12 cellular contexts compared by ENCODE assay signal in the genomic region with DNA sequence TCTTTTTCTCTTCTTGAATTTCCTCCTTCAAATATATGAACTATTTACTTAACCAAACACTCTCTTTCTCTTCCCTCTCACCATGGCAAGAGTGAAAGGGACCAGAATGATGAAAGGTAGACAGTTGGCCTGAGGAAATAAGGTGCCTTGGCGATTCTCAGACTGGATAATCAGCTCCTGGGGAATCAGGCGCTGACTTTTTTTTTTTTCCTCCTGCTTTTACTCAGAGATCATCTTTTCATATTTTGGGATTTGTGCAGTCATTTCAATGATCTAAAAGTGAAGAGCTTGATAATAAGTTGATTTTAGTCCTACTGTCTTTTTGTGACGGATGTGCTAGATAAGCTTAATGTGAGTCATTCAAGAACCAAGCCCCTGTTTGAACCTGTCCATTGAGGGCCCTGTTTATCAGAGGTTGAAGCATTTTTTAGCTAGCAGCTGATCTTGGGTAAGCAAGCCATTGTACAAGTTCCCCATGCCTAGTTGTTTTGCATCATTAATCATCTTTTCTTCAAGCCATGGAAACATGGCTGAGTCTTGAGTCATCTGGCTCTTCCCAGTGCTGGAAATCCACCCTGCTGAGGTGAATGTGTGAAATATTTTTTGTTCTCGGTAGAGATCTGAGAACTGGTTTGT. TPM values are rescaled to one million over a fixed set of nuclear protein-coding genes. Genes with fewer than 3 reads are reported as not detected.
DNase-seq lines count a peak whose midpoint lies in the region; ATAC-seq, FAIRE-seq and TF ChIP-seq lines count a peak whose summit lies in the region.
"Had no signal": no experiment of that assay in that cellular context is flagged by ENCODE, and none has a peak within 500 bp of the region (broad histone marks: within the 10 kb centered on the region; RNA-seq: fewer than 3 reads in every experiment).

No MANE protein-coding gene starts in this region.

- CTCF ChIA-PET in H1 (lab: Charles Lee; ENCODE audit: partially characterized antibody), result interaction anchor here (0.9 kb wide), 1 partner anchor 53 kb away, joined by 3 read pairs; no protein-coding TSS in a partner anchor

- no peaks in the 10 kb centered on the region for H3K27me3 ChIP-seq in H1 (replicated peaks in 1 of 4; ENCODE audit: control insufficient read depth in 3 of 4, extremely low read depth in 1 of 4, insufficient read depth in 3 of 4, low read length in 3 of 4)

- H3K18ac ChIP-seq in H1 (ENCODE audit: extremely low read depth, low read length), result no peak overlapping the region; the same call in 1 of the 2 replicates

- peak overlapping the region; percentile 5; the same call in 1 of the 2 replicates for H2BK12ac ChIP-seq in H1 (ENCODE audit: low read depth, low read length)

- H3K4me1 ChIP-seq in H1 (replicated peaks in 1 of 4; ENCODE audit: control insufficient read depth in 3 of 4, insufficient read depth in 4 of 4, low read length in 3 of 4), result peaks cover 1 to 35% (median 18%) of the 10 kb centered on the region in 4 experiments; a peak in 6 of 7 replicates

- H3K4ac ChIP-seq in H1 (replicated peaks; ENCODE audit: insufficient read length, low read depth, low read length), result no peak overlapping the region

- H3K4me3 ChIP-seq in H1 (ENCODE audit: extremely low read depth in 1 of 4, insufficient read depth in 2 of 4, low read depth in 3 of 4, low read length in 4 of 4), result no peak overlapping the region; a peak in 1 of 8 replicates
- H3K4me3 ChIP-seq: SK-N-MC had no signal

- H3K23ac ChIP-seq in H1 (ENCODE audit: insufficient read length), result no peak overlapping the region

- DNase-seq in EL, result peak; percentile 94
- peak; percentile 98 for DNase-seq in NCI-H226
- peak in 1 of 2 experiments; percentile 5 for DNase-seq in H1 (ENCODE audit: low read depth in 1 of 2, low spot score in 2 of 2)
- DNase-seq in omental fat pad (ENCODE audit: low spot score), result no peak
- no peak for DNase-seq in NCI-H2081 treated with DMSO at 0.1 percent for 48 hours (lab: John Stamatoyannopoulos, UW)
- no peak for DNase-seq in mucosa of gallbladder (ENCODE audit: low spot score)
- DNase-seq: Kasumi-1; kidney; stimulated activated CD4-positive, alpha-beta T cell treated with anti-CD3 and anti-CD28 coated beads, Interleukin-4, amount 100 ng/mL, for 1 hour had no signal

- no peak for TF ChIP-seq POLR2A in H1 (IDR thresholded peaks at IDR 0.05; ENCODE audit: control extremely low read depth in 1 of 2, low read depth in 2 of 2, low read length in 2 of 2)

- H3K14ac ChIP-seq in H1 (ENCODE audit: insufficient read length), result no peak overlapping the region

- no peak overlapping the region for H4K8ac ChIP-seq in H1 (ENCODE audit: extremely low read depth, insufficient read depth, low read length)

- H3K56ac ChIP-seq in H1 (replicated peaks; ENCODE audit: insufficient read length, low read depth, low read length), result no peak overlapping the region

- H3K36me3 ChIP-seq in H1 (ENCODE audit: control insufficient read depth in 2 of 4, insufficient read depth in 4 of 4, low read length in 3 of 4), result no peaks in the 10 kb centered on the region

- no peak overlapping the region for H3K9ac ChIP-seq in H1 (replicated peaks in 1 of 4; ENCODE audit: extremely low read depth in 1 of 4, low read depth in 3 of 4, low read length in 3 of 4)

- no peak overlapping the region for H4K5ac ChIP-seq in H1 (ENCODE audit: insufficient read length, low read depth, low read length)

- H4K20me1 ChIP-seq in H1 (replicated peaks in 1 of 2; ENCODE audit: control insufficient read depth in 1 of 2, insufficient read depth in 2 of 2, low read length in 2 of 2), result peaks cover 0 to 2% of the 10 kb centered on the region in 2 experiments

- TF ChIP-seq RAD21 in H1 (IDR thresholded peaks at IDR 0.05 in 1 of 2, conservative IDR thresholded peaks at IDR 0.05 in 1 of 2; ENCODE audit: low read depth in 2 of 2, low read length in 2 of 2), result no peak

- H2BK15ac ChIP-seq in H1 (ENCODE audit: low read length), result no peak overlapping the region

- 0 out of 2 replicates have a peak overlapping the region, but pooled peaks have one; percentile 5 for H2AK5ac ChIP-seq in H1 (ENCODE audit: low read depth, low read length)

- peak overlapping the region; percentile 0; the same call in 1 of the 2 replicates for H2BK20ac ChIP-seq in H1 (ENCODE audit: low read length)

- peaks cover 17 to 84% of the 10 kb centered on the region in 2 experiments for H3K79me2 ChIP-seq in H1 (ENCODE audit: control insufficient read depth in 1 of 2, insufficient read depth in 2 of 2, low read length in 2 of 2)

- ATAC-seq in omental fat pad (ENCODE audit: low FRiP score), result peak; percentile 89
- ATAC-seq in HG02870 (IDR thresholded peaks at IDR 0.05; ENCODE audit: unreplicated experiment), result no peak
- no peak for ATAC-seq in GM19467 (IDR thresholded peaks at IDR 0.05; ENCODE audit: unreplicated experiment)

- POLR2A ChIA-PET in H1 (lab: Charles Lee; ENCODE audit: partially characterized antibody), result interaction anchor here (0.6 to 2.6 kb wide), 4 partner anchors 15 to 287 kb away, joined by 3 to 7 read pairs (median 4); no protein-coding TSS in a partner anchor

- H3K27ac ChIP-seq in H1 (ENCODE audit: low read depth, low read length), result no peak overlapping the region; the same call in 1 of the 2 replicates
- H3K27ac ChIP-seq: SK-N-MC had no signal

- no peaks in the 10 kb centered on the region for H3K23me2 ChIP-seq in H1 (ENCODE audit: low read depth, low read length)

- FAIRE-seq in H1 (lab: Jason Lieb, UNC), result no peak
- FAIRE-seq: kidney had no signal

- H3K4me2 ChIP-seq in H1 (ENCODE audit: insufficient read depth in 1 of 2, low read depth in 2 of 2, low read length in 2 of 2), result peak overlapping the region in 1 of 2 experiments; percentile 59; a peak in 2 of 4 replicates

- H4K91ac ChIP-seq in H1 (replicated peaks; ENCODE audit: insufficient read length, low read length), result no peak overlapping the region

- peaks cover 3% of the 10 kb centered on the region for H3K79me1 ChIP-seq in H1 (ENCODE audit: low read depth, low read length)

- H2BK5ac ChIP-seq in H1 (ENCODE audit: low read depth, low read length), result peak overlapping the region; percentile 18; the same call in 1 of the 2 replicates

- TF ChIP-seq EP300 in H1 (IDR thresholded peaks at IDR 0.05; ENCODE audit: borderline replicate concordance in 1 of 2, low read depth in 2 of 2, low read length in 2 of 2), result no peak

- no peak overlapping the region for H2AFZ ChIP-seq in H1 (ENCODE audit: low read length)

- peak overlapping the region; percentile 8 for H2BK120ac ChIP-seq in H1 (replicated peaks; ENCODE audit: low read depth, low read length)

- WGBS in H1 (ENCODE audit: extremely low coverage in 1 of 2, insufficient coverage in 1 of 2, insufficient read length in 1 of 2, insufficient replicate concordance in 2 of 2, low coverage in 1 of 2, low lambda C conversion rate in 2 of 2, missing lambda C conversion rate in 1 of 2), 2 experiments, result 65% methylated on average over 4 of the region's 4 CpGs; no CpG with 5 or more reads in 1 of the 2 experiments

- H3K9me3 ChIP-seq in H1 (ENCODE audit: insufficient read depth in 2 of 2, low read depth in 1 of 2, low read length in 1 of 2), result no peaks in the 10 kb centered on the region

- no peak for TF ChIP-seq CTCF in H1 (IDR thresholded peaks at IDR 0.05; ENCODE audit: control extremely low read depth in 1 of 3, insufficient read depth in 1 of 3, low read depth in 1 of 3, low read length in 3 of 3)
- TF ChIP-seq CTCF in omental fat pad (IDR thresholded peaks at IDR 0.05), result no peak

TF ChIP-seq in H1, 55 proteins besides CTCF, POLR2A, EP300 and RAD21:
- peak; percentile 26; the same call in 1 of the 2 replicates for TF ChIP-seq JUND (IDR thresholded peaks at IDR 0.05; ENCODE audit: low read length)
- TF ChIP-seq KDM5A (IDR thresholded peaks at IDR 0.05; ENCODE audit: low read length), result no peak
- TF ChIP-seq TBP (IDR thresholded peaks at IDR 0.05; ENCODE audit: low read depth, low read length), result no peak
- TF ChIP-seq NANOG (IDR thresholded peaks at IDR 0.05; ENCODE audit: insufficient read depth, low read depth, low read length, poor library complexity, severe bottlenecking), result no peak
- no peak for TF ChIP-seq FOSL1 (IDR thresholded peaks at IDR 0.05; ENCODE audit: insufficient read depth, low read depth, low read length)
- TF ChIP-seq SP2 (IDR thresholded peaks at IDR 0.05; ENCODE audit: low read length), result no peak
- no peak for TF ChIP-seq RNF2 (IDR thresholded peaks at IDR 0.05; ENCODE audit: borderline replicate concordance, low read depth, low read length, missing control alignments, poor library complexity, severe bottlenecking)
- TF ChIP-seq BACH1 (IDR thresholded peaks at IDR 0.05; ENCODE audit: low read length), result no peak

RNA-seq across cellular contexts. Expression of gene ITSN1, which starts 40.8 kb away (rescaled TPM):
- total RNA-seq in H1 (2021; fragmentation: NEBNext Ultra II Directional; extraction: Animal tissue kit (Norgen Biotek cat#: 25700)), result 78.1 and 81.1 TPM in 2 replicates
- polyA plus RNA-seq in H1 (2011; rRNA removed), result 48.9 and 60.8 TPM in 2 replicates
- polyA plus RNA-seq in H1 (2011; cell fraction: cytosol; rRNA removed), result 71.3 TPM
- polyA plus RNA-seq in H1 (2011; cell fraction: nucleus; rRNA removed), result 151 TPM
- polyA plus RNA-seq in H1 (2012, experiment 1 of 2), result 77.9 to 94.5 TPM (median 91.7 TPM) in 4 replicates
- polyA plus RNA-seq in H1 (2012, experiment 2 of 2), result 5.1 TPM
- 51.9 TPM for polyA plus RNA-seq in H1 (2013, experiment 1 of 2)
- polyA plus RNA-seq in H1 (2013, experiment 2 of 2), result 50.0 TPM
- polyA minus RNA-seq in H1 (2011; rRNA and poly(A)+ RNA removed), result 132 and 143 TPM in 2 replicates
- 54.9 TPM for polyA minus RNA-seq in H1 (2011; cell fraction: cytosol; rRNA and poly(A)+ RNA removed)
- polyA minus RNA-seq in H1 (2011; cell fraction: nucleus; rRNA and poly(A)+ RNA removed), result 85.2 TPM
- 100 to 1,000 TPM in 3 of 4 donors, 10 to 100 TPM in 1; 71.4 to 248 (median 151) TPM for total RNA-seq in omental fat pad
- total RNA-seq in mucosa of gallbladder, result 48.0 TPM

RNA-seq across cellular contexts. Expression of gene CRYZL1, which starts 41.6 kb away (rescaled TPM):
- 15.6 and 16.8 TPM in 2 replicates for total RNA-seq in H1 (2021; fragmentation: NEBNext Ultra II Directional; extraction: Animal tissue kit (Norgen Biotek cat#: 25700))
- 8.3 and 15.8 TPM in 2 replicates for polyA plus RNA-seq in H1 (2011; rRNA removed)
- 19.8 TPM for polyA plus RNA-seq in H1 (2011; cell fraction: cytosol; rRNA removed)
- polyA plus RNA-seq in H1 (2011; cell fraction: nucleus; rRNA removed), result 11.1 TPM
- polyA plus RNA-seq in H1 (2012, experiment 1 of 2), result 17.9 to 29.6 TPM (median 19.1 TPM) in 4 replicates
- 2.5 TPM for polyA plus RNA-seq in H1 (2012, experiment 2 of 2)
- polyA plus RNA-seq in H1 (2013, experiment 1 of 2), result 15.6 TPM
- 14.2 TPM for polyA plus RNA-seq in H1 (2013, experiment 2 of 2)
- 35.9 and 37.8 TPM in 2 replicates for polyA minus RNA-seq in H1 (2011; rRNA and poly(A)+ RNA removed)
- 13.5 TPM for polyA minus RNA-seq in H1 (2011; cell fraction: cytosol; rRNA and poly(A)+ RNA removed)
- 34.1 TPM for polyA minus RNA-seq in H1 (2011; cell fraction: nucleus; rRNA and poly(A)+ RNA removed)
- total RNA-seq in omental fat pad (10 to 100 TPM; 24.1 to 57.8 (median 28.3) TPM), mucosa of gallbladder (29.1 TPM)

Comparison
In these comparisons a context has a peak if more than half of its experiments do, and no peak if none do; other contexts are left out.
1. DNase-seq: peak in EL (single experiment) and NCI-H226 (single experiment); none in omental fat pad (single experiment), NCI-H2081 treated with DMSO at 0.1 percent for 48 hours (single experiment) and mucosa of gallbladder (single experiment).